Comparison of ENCODE assay signal across 12 cellular contexts in the genomic region with DNA sequence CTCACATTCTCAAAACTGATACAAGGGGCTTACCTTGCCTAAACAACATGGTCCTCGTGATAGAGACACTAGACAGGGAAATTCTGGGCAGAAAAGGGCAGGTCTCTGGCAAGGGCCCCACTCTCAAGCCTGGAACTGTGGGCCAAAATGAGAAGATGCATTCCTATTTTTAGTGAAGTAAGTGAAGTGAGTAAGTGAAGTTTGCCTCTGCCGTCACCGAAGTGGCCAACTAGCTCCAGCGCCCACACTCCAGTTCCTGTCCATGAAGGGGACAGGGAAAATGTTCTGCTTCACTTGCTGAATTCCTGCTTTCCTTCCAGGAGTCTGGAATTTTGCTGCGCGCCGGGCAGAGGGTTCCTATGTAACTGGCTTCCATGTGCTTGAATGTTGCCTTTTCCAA.
"Had no signal": no experiment of that assay in that cellular context is flagged by ENCODE, and none has a peak within 500 bp of the region (broad histone marks: within the 10 kb centered on the region; RNA-seq: fewer than 3 reads in every experiment).

No MANE protein-coding gene starts in this region.

- ATAC-seq: left colon; mucosa of descending colon; natural killer cell; stimulated activated memory B cell treated with anti-CD40 and anti-IgM and Interleukin-4, amounts not matched to agents 10 μg/mL and 1 μg/mL and 100 μg/mL, for 72 hours had no signal

- H3K27ac ChIP-seq: right atrium auricular region, tibial nerve had no signal

- H3K4me1 ChIP-seq: right atrium auricular region, tibial nerve had no signal

- H3K4me3 ChIP-seq: lung, mucosa of descending colon, right atrium auricular region, tibial nerve had no signal

- H3K27me3 ChIP-seq: right atrium auricular region, tibial nerve had no signal

- H3K9me3 ChIP-seq: mucosa of descending colon, right atrium auricular region had no signal

- DNase-seq: activated B cell treated with CpG ODN at 0.5 μM for 24 hours; activated CD4-positive, alpha-beta T cell treated with anti-CD3 and anti-CD28 coated beads, Interleukin-2, amount 10 ng/mL, durations not matched to agents 24 days and 14 days; activated naive CD4-positive, alpha-beta T cell treated with anti-CD3 and anti-CD28 coated beads for 36 hours; central memory CD4-positive, alpha-beta T cell; effector memory CD4-positive, alpha-beta T cell; left colon; mucosa of descending colon; natural killer cell had no signal

- H3K36me3 ChIP-seq: right atrium auricular region, tibial nerve had no signal
